Comparison of ENCODE assay signal across 1 cellular context in the genomic region with DNA sequence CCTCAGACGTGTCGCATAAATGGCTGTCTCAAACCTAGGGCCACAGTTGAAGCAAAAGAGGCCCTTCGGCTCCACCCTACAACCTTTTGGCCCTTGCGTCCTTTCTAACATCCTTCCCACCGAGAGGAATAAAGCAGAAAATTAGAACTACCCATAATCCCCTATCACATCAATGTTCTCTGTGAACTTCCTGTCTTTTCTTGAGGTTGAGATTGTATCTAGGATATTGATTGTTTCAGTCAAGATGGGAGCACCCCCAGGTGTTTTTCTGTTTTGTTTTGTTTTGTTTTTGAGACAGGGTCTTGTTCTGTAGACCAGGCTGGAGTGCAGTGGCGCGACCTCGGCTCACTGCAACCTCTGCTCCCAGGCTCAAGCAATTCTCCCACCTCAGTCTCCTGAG.
TF ChIP-seq lines count a peak whose summit lies in the region.

No MANE protein-coding gene starts in this region.

TF ChIP-seq in K562, 482 proteins besides CTCF, POLR2A, EP300 and RAD21:
- TF ChIP-seq, protein P1, sequence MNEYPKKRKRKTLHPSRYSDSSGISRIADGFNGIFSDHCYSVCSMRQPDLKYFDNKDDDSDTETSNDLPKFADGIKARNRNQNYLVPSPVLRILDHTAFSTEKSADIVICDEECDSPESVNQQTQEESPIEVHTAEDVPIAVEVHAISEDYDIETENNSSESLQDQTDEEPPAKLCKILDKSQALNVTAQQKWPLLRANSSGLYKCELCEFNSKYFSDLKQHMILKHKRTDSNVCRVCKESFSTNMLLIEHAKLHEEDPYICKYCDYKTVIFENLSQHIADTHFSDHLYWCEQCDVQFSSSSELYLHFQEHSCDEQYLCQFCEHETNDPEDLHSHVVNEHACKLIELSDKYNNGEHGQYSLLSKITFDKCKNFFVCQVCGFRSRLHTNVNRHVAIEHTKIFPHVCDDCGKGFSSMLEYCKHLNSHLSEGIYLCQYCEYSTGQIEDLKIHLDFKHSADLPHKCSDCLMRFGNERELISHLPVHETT (CRISPR knock-in tag; conservative IDR thresholded peaks at IDR 0.05 in 1 of 2, IDR thresholded peaks at IDR 0.05 in 1 of 2), result no peak
- TF ChIP-seq, protein P2, sequence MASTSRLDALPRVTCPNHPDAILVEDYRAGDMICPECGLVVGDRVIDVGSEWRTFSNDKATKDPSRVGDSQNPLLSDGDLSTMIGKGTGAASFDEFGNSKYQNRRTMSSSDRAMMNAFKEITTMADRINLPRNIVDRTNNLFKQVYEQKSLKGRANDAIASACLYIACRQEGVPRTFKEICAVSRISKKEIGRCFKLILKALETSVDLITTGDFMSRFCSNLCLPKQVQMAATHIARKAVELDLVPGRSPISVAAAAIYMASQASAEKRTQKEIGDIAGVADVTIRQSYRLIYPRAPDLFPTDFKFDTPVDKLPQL (IDR thresholded peaks at IDR 0.05; ENCODE audit: extremely low read depth, insufficient read length), result no peak
- TF ChIP-seq ZFX (CRISPR knock-in tag; IDR thresholded peaks at IDR 0.05), result no peak
- TF ChIP-seq, protein P3, sequence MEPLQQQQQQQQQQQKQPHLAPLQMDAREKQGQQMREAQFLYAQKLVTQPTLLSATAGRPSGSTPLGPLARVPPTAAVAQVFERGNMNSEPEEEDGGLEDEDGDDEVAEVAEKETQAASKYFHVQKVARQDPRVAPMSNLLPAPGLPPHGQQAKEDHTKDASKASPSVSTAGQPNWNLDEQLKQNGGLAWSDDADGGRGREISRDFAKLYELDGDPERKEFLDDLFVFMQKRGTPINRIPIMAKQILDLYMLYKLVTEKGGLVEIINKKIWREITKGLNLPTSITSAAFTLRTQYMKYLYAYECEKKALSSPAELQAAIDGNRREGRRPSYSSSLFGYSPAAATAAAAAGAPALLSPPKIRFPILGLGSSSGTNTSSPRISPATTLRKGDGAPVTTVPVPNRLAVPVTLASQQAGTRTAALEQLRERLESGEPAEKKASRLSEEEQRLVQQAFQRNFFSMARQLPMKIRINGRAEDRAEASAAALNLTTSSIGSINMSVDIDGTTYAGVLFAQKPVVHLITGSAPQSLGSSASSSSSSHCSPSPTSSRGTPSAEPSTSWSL (CRISPR knock-in tag; IDR thresholded peaks at IDR 0.05; ENCODE audit: borderline replicate concordance), result no peak
- TF ChIP-seq, protein P4, sequence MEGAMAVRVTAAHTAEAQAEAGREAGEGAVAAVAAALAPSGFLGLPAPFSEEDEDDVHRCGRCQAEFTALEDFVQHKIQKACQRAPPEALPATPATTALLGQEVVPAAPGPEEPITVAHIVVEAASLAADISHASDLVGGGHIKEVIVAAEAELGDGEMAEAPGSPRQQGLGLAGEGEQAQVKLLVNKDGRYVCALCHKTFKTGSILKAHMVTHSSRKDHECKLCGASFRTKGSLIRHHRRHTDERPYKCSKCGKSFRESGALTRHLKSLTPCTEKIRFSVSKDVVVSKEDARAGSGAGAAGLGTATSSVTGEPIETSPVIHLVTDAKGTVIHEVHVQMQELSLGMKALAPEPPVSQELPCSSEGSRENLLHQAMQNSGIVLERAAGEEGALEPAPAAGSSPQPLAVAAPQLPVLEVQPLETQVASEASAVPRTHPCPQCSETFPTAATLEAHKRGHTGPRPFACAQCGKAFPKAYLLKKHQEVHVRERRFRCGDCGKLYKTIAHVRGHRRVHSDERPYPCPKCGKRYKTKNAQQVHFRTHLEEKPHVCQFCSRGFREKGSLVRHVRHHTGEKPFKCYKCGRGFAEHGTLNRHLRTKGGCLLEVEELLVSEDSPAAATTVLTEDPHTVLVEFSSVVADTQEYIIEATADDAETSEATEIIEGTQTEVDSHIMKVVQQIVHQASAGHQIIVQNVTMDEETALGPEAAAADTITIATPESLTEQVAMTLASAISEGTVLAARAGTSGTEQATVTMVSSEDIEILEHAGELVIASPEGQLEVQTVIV (CRISPR knock-in tag; IDR thresholded peaks at IDR 0.05; ENCODE audit: borderline replicate concordance), result no peak
- TF ChIP-seq TAF7 (tag; IDR thresholded peaks at IDR 0.05), result no peak
- TF ChIP-seq CBX5 (IDR thresholded peaks at IDR 0.05; ENCODE audit: borderline replicate concordance, low read depth), result no peak
- TF ChIP-seq, protein P5, sequence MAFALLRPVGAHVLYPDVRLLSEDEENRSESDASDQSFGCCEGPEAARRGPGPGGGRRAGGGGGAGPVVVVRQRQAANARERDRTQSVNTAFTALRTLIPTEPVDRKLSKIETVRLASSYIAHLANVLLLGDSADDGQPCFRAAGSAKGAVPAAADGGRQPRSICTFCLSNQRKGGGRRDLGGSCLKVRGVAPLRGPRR (CRISPR knock-in tag; IDR thresholded peaks at IDR 0.05), result no peak
- TF ChIP-seq OTX1 (CRISPR knock-in tag; IDR thresholded peaks at IDR 0.05), result no peak
- TF ChIP-seq ZNF140 (CRISPR knock-in tag; IDR thresholded peaks at IDR 0.05), result no peak
- TF ChIP-seq ZNF561 (CRISPR knock-in tag; conservative IDR thresholded peaks at IDR 0.05), result no peak
